8 cellular contexts compared by ENCODE assay signal in genomic region chr3:52824037-52824436, GRCh38. TPM values are rescaled to one million over a fixed set of nuclear protein-coding genes. Genes with fewer than 3 reads are reported as not detected.
"Had no signal": no experiment of that assay in that cellular context is flagged by ENCODE, and none has a peak within 500 bp of the region (broad histone marks: within the 10 kb centered on the region; RNA-seq: fewer than 3 reads in every experiment).

No MANE protein-coding gene starts in this region.

- H2AFZ ChIP-seq: GM23338 had no signal

- H3K27ac ChIP-seq: HL-60 had no signal

- ATAC-seq: GM23338, HepG2 had no signal

- H3K4me2 ChIP-seq: GM23338 had no signal

- H3K4me3 ChIP-seq: GM23338 had no signal

- DNase-seq: H9, HCEC 1CT, HFFc6 had no signal

RNA-seq across cellular contexts. Expression of gene ITIH4, which starts 6.4 kb away (rescaled TPM):
- total RNA-seq: HT1080 had no signal

RNA-seq across cellular contexts. Expression of gene MUSTN1, which starts 10.8 kb away (rescaled TPM):
- total RNA-seq: HT1080 had no signal

RNA-seq across cellular contexts. Expression of gene ITIH3, which starts 29.4 kb away (rescaled TPM):
- total RNA-seq: GM23338, H1, H9 had no signal
- polyA plus RNA-seq: GM23338, H1 had no signal

RNA-seq across cellular contexts. Expression of gene ITIH1, which starts 46.6 kb away (rescaled TPM):
- total RNA-seq: GM23338, H1, H9, HFFc6, HT1080 had no signal
- polyA plus RNA-seq: GM23338, H1 had no signal
